Comparison of ENCODE assay signal across 1 cellular context in the genomic region with DNA sequence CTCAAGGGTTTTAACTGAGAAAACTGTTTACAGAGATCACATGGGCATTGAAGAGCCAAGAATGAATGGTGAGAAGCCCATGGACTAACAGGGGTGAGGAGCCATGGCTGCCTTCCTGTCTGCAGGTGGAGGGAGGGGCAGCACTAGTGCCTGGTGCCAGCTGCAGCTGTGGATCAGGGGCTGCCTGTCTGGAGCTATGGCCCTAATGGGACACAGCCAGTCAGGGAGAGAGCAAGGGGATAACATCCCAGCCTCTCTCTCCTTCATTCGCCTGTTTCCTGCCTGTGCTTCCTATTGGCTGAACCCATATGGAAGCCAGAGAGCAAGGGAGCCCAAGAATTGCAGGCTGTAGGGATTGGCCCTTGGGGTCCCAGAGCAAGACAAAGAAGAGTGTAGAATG.
TF ChIP-seq lines count a peak whose summit lies in the region.

No MANE protein-coding gene starts in this region.

TF ChIP-seq in H1, 55 proteins besides CTCF, POLR2A, EP300 and RAD21 (continued from another document):
- no peak for TF ChIP-seq YY1 (IDR thresholded peaks at IDR 0.05; ENCODE audit: low read depth, low read length)
- TF ChIP-seq POU5F1 (IDR thresholded peaks at IDR 0.05; ENCODE audit: low read depth, low read length), result no peak
- no peak for TF ChIP-seq FOSL1 (IDR thresholded peaks at IDR 0.05; ENCODE audit: insufficient read depth, low read depth, low read length)
- no peak for TF ChIP-seq CREB1 (IDR thresholded peaks at IDR 0.05)
- TF ChIP-seq POLR2AphosphoS5 (IDR thresholded peaks at IDR 0.05; ENCODE audit: low read depth, low read length), result no peak
- no peak for TF ChIP-seq PHF8 (conservative IDR thresholded peaks at IDR 0.05; ENCODE audit: low read depth, low read length)
- TF ChIP-seq HDAC6 (IDR thresholded peaks at IDR 0.05; ENCODE audit: low read depth, low read length), result no peak
- TF ChIP-seq TCF12 (IDR thresholded peaks at IDR 0.05; ENCODE audit: low read depth, low read length), result no peak
- TF ChIP-seq, protein P1, sequence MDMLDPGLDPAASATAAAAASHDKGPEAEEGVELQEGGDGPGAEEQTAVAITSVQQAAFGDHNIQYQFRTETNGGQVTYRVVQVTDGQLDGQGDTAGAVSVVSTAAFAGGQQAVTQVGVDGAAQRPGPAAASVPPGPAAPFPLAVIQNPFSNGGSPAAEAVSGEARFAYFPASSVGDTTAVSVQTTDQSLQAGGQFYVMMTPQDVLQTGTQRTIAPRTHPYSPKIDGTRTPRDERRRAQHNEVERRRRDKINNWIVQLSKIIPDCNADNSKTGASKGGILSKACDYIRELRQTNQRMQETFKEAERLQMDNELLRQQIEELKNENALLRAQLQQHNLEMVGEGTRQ (IDR thresholded peaks at IDR 0.05; ENCODE audit: low read length), result no peak
TF ChIP-seq in H1: peak in this region for 0.
